ENCODE assay signal across 1 cellular context in genomic region chr2:171630812-171631626, GRCh38.
TF ChIP-seq lines count a peak whose summit lies in the region.

No MANE protein-coding gene starts in this region.

TF ChIP-seq in K562, 482 proteins besides CTCF, POLR2A, EP300 and RAD21 (continued from another document and continues in another):
- TF ChIP-seq BRF2 (IDR thresholded peaks at IDR 0.05; ENCODE audit: borderline replicate concordance, insufficient read depth, insufficient read length) (no peak), SMAD3 (CRISPR knock-in tag; conservative IDR thresholded peaks at IDR 0.05) (no peak), ZBTB34 (CRISPR knock-in tag; IDR thresholded peaks at IDR 0.05) (no peak), KAT7 (CRISPR knock-in tag; IDR thresholded peaks at IDR 0.05; ENCODE audit: borderline replicate concordance) (no peak), NCOA6 (IDR thresholded peaks at IDR 0.05) (no peak), ZNF212 (CRISPR knock-in tag; IDR thresholded peaks at IDR 0.05) (no peak), FOXJ3 (CRISPR knock-in tag; IDR thresholded peaks at IDR 0.05) (no peak), GTF3C2 (IDR thresholded peaks at IDR 0.05; ENCODE audit: borderline replicate concordance, extremely low read depth, insufficient read length) (no peak), ZNF583 (CRISPR knock-in tag; IDR thresholded peaks at IDR 0.05) (peak; percentile 59; the same call in 1 of the 2 replicates), DEAF1 (CRISPR knock-in tag; IDR thresholded peaks at IDR 0.05) (no peak), CUX1 (CRISPR knock-in tag; IDR thresholded peaks at IDR 0.05) (0 out of 2 replicates have a peak, but pooled peaks have one; percentile 29), ZNF121 (CRISPR knock-in tag; conservative IDR thresholded peaks at IDR 0.05) (no peak), ZNF609 (CRISPR knock-in tag; IDR thresholded peaks at IDR 0.05; ENCODE audit: borderline replicate concordance) (0 out of 2 replicates have a peak, but pooled peaks have one; percentile 20), FOSL1 (tag; conservative IDR thresholded peaks at IDR 0.05) (peak; percentile 80), ZFX (CRISPR knock-in tag; IDR thresholded peaks at IDR 0.05) (no peak), PURB (CRISPR knock-in tag; IDR thresholded peaks at IDR 0.05; ENCODE audit: low read depth) (no peak), RBBP5 (IDR thresholded peaks at IDR 0.05; ENCODE audit: borderline replicate concordance, insufficient read depth, low read length, poor library complexity, severe bottlenecking) (no peak), CTCFL (IDR thresholded peaks at IDR 0.05; ENCODE audit: borderline replicate concordance, insufficient read depth, low read depth, low read length, poor library complexity, severe bottlenecking) (no peak), HMG20A (CRISPR knock-in tag; conservative IDR thresholded peaks at IDR 0.05) (no peak), FUS (optimal IDR thresholded peaks at IDR 0.05; ENCODE audit: low read depth, low read length) (no peak), ARID3A (IDR thresholded peaks at IDR 0.05; ENCODE audit: borderline replicate concordance, low read depth, low read length) (no peak), U2AF2 (optimal IDR thresholded peaks at IDR 0.05; ENCODE audit: low read depth, low read length) (no peak), CBFB (CRISPR knock-in tag; IDR thresholded peaks at IDR 0.05) (no peak), ZNF224 (CRISPR knock-in tag; IDR thresholded peaks at IDR 0.05) (no peak), ZNF347 (CRISPR knock-in tag; IDR thresholded peaks at IDR 0.05; ENCODE audit: low read depth) (no peak), ZNF253 (CRISPR knock-in tag; conservative IDR thresholded peaks at IDR 0.05) (no peak), MNT (conservative IDR thresholded peaks at IDR 0.05) (peak in 1 of 2 experiments; percentile 57; a peak in 1 of 4 replicates), ZNF41 (CRISPR knock-in tag; conservative IDR thresholded peaks at IDR 0.05) (no peak), FOXJ2 (tag; IDR thresholded peaks at IDR 0.05) (no peak), PHF20 (IDR thresholded peaks at IDR 0.05; ENCODE audit: partially characterized antibody) (no peak), NFXL1 (CRISPR knock-in tag; IDR thresholded peaks at IDR 0.05) (no peak), TOE1 (IDR thresholded peaks at IDR 0.05; ENCODE audit: borderline replicate concordance) (peak; percentile 74; the same call in 1 of the 2 replicates), TOE1 (CRISPR knock-in tag; IDR thresholded peaks at IDR 0.05; ENCODE audit: borderline replicate concordance, low read depth) (no peak), SP2 (IDR thresholded peaks at IDR 0.05; ENCODE audit: extremely low read depth, low read depth, low read length, poor library complexity, severe bottlenecking) (no peak), KLF1 (tag; IDR thresholded peaks at IDR 0.05) (peak; percentile 45; the same call in 1 of the 2 replicates)
